Comparison of ENCODE assay signal across 10 cellular contexts in genomic region chr15:76206325-76206976, GRCh38.
DNase-seq lines count a peak whose midpoint lies in the region; ATAC-seq, FAIRE-seq and TF ChIP-seq lines count a peak whose summit lies in the region.
"Had no signal": no experiment of that assay in that cellular context is flagged by ENCODE, and none has a peak within 500 bp of the region (broad histone marks: within the 10 kb centered on the region; RNA-seq: fewer than 3 reads in every experiment).

No MANE protein-coding gene starts in this region.

- FAIRE-seq in astrocyte (lab: Jason Lieb, UNC): no peak

- H3K9me3 ChIP-seq in astrocyte (ENCODE audit: insufficient read depth, low read depth, low read length): no peaks in the 10 kb centered on the region
- no peaks in the 10 kb centered on the region for H3K9me3 ChIP-seq in upper lobe of right lung

- peak; percentile 31 for DNase-seq in NCI-H82 (lab: John Stamatoyannopoulos, UW)
- DNase-seq in NCI-H82 treated with DMSO at 0.1 percent for 48 hours (lab: John Stamatoyannopoulos, UW; ENCODE audit: unreplicated experiment): no peak
- DNase-seq in astrocyte (ENCODE audit: low read depth): peak; percentile 52
- DNase-seq in iris pigment epithelial cell (ENCODE audit: low read depth): peak; percentile 62
- DNase-seq in upper lobe of right lung: peak; percentile 80
- no peak for DNase-seq in activated naive CD8-positive, alpha-beta T cell treated with anti-CD3 and anti-CD28 coated beads for 36 hours
- no peak for DNase-seq in stimulated activated CD8-positive, alpha-beta memory T cell treated with anti-CD3 and anti-CD28 coated beads, Interleukin-4, amount 100 ng/mL, for 48 hours
- DNase-seq: stimulated activated CD4-positive, alpha-beta T cell treated with anti-CD3 and anti-CD28 coated beads, Interleukin-12 subunit alpha, Interleukin-12 subunit beta, amount 100 ng/mL, for 4 hours had no signal

- TF ChIP-seq CTCF in astrocyte (IDR thresholded peaks at IDR 0.05; ENCODE audit: insufficient read depth, low read depth, low read length) (no peak), upper lobe of right lung (IDR thresholded peaks at IDR 0.05) (no peak)

- no peaks in the 10 kb centered on the region for H3K4me1 Mint-ChIP-seq in astrocyte (ENCODE audit: low read depth, unreplicated experiment)
- peaks cover 12% of the 10 kb centered on the region for H3K4me1 Mint-ChIP-seq in activated naive CD8-positive, alpha-beta T cell treated with anti-CD3 and anti-CD28 coated beads for 36 hours

- H3K9me3 Mint-ChIP-seq in astrocyte (ENCODE audit: unreplicated experiment): no peaks in the 10 kb centered on the region
- no peaks in the 10 kb centered on the region for H3K9me3 Mint-ChIP-seq in activated naive CD8-positive, alpha-beta T cell treated with anti-CD3 and anti-CD28 coated beads for 36 hours

- ATAC-seq in upper lobe of right lung (peak; percentile 16), GM19023 (IDR thresholded peaks at IDR 0.05; ENCODE audit: unreplicated experiment) (no peak)

- H3K36me3 Mint-ChIP-seq in astrocyte (ENCODE audit: low read depth, unreplicated experiment): peaks cover 21% of the 10 kb centered on the region
- no peaks in the 10 kb centered on the region for H3K36me3 Mint-ChIP-seq in activated naive CD8-positive, alpha-beta T cell treated with anti-CD3 and anti-CD28 coated beads for 36 hours

- no peaks in the 10 kb centered on the region for H3K36me3 ChIP-seq in astrocyte (ENCODE audit: insufficient read depth, low read length)
- H3K36me3 ChIP-seq in upper lobe of right lung: peaks cover under 1% of the 10 kb centered on the region

- H3K27ac Mint-ChIP-seq in astrocyte (ENCODE audit: unreplicated experiment): no peak overlapping the region
- H3K27ac Mint-ChIP-seq in activated naive CD8-positive, alpha-beta T cell treated with anti-CD3 and anti-CD28 coated beads for 36 hours: no peak overlapping the region

- H3K4me1 ChIP-seq in astrocyte (ENCODE audit: insufficient read depth, low read length): no peaks in the 10 kb centered on the region
- H3K4me1 ChIP-seq in upper lobe of right lung: no peaks in the 10 kb centered on the region

- H3K27ac ChIP-seq in astrocyte (ENCODE audit: low read depth, low read length) (no peak overlapping the region), upper lobe of right lung (no peak overlapping the region)
- H3K27ac ChIP-seq: SK-N-MC had no signal

- H3K27me3 Mint-ChIP-seq in astrocyte (ENCODE audit: low read depth, unreplicated experiment): no peaks in the 10 kb centered on the region
- no peaks in the 10 kb centered on the region for H3K27me3 Mint-ChIP-seq in activated naive CD8-positive, alpha-beta T cell treated with anti-CD3 and anti-CD28 coated beads for 36 hours

- intact Hi-C loops in upper lobe of right lung (cut with DNase I): no loop called here

- H3K27me3 ChIP-seq in astrocyte (ENCODE audit: insufficient read depth, low read length): no peaks in the 10 kb centered on the region
- no peaks in the 10 kb centered on the region for H3K27me3 ChIP-seq in upper lobe of right lung

- no peak overlapping the region for H3K4me3 Mint-ChIP-seq in astrocyte (ENCODE audit: unreplicated experiment)
- no peak overlapping the region for H3K4me3 Mint-ChIP-seq in activated naive CD8-positive, alpha-beta T cell treated with anti-CD3 and anti-CD28 coated beads for 36 hours

- no peaks in the 10 kb centered on the region for H3K79me2 ChIP-seq in astrocyte (ENCODE audit: insufficient read depth, low read length)

- peaks cover 18% of the 10 kb centered on the region for H4K20me1 ChIP-seq in astrocyte (ENCODE audit: insufficient read depth, low read length)

- H3K4me2 ChIP-seq in astrocyte (ENCODE audit: low read length): no peak overlapping the region

- H3K9ac ChIP-seq in astrocyte (ENCODE audit: low read length): no peak overlapping the region

- H3K4me3 ChIP-seq in astrocyte (ENCODE audit: insufficient read depth, low read depth, low read length): no peak overlapping the region
- no peak overlapping the region for H3K4me3 ChIP-seq in upper lobe of right lung
- H3K4me3 ChIP-seq: SK-N-MC had no signal

- H2AFZ ChIP-seq in astrocyte (ENCODE audit: low read depth, low read length): no peak overlapping the region

Comparison
In these comparisons a context has a peak if more than half of its experiments do, and no peak if none do; other contexts are left out.
1. DNase-seq: peak in NCI-H82 (single experiment), astrocyte (single experiment), iris pigment epithelial cell (single experiment) and upper lobe of right lung (single experiment); none in NCI-H82 treated with DMSO at 0.1 percent for 48 hours (single experiment), activated naive CD8-positive, alpha-beta T cell treated with anti-CD3 and anti-CD28 coated beads for 36 hours (single experiment) and stimulated activated CD8-positive, alpha-beta memory T cell treated with anti-CD3 and anti-CD28 coated beads, Interleukin-4, amount 100 ng/mL, for 48 hours (single experiment).